Comparison of ENCODE assay signal across 14 cellular contexts in the genomic region with DNA sequence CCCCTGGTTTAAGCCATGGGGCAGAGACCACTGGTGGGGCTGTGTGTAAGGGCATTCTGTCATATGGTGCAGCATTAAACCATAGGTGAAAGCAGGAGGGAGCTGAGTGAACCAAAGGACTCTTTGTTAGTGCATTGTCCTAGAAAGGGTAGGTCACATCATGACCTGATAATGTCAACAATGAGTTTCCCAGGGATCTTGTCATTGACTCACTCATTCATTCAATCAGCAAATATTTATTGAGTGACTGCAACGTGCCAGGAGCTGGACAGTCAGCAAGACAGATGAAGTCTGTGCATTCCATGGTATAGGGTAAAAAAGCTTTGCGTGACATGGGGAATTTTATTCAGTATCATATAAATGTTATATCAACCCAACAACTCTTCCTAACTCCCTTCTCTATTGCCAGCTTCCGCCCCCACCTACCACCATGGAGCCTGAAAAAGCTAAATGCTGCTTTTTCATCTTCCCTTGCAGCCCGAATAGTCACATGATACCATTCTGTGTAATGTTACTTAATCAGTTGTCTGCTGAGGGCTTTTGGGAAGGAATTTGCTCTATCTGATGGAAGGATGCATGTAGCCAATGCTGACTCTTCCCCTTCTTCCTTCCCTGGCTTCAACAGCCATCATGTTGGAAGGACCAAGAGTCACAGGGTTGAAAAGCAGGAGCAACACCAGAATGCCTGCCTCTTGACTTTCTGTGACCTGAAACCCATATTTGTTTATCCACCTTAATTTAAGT.
"Had no signal": no experiment of that assay in that cellular context is flagged by ENCODE, and none has a peak within 500 bp of the region (broad histone marks: within the 10 kb centered on the region; RNA-seq: fewer than 3 reads in every experiment).

No MANE protein-coding gene starts in this region.

- ATAC-seq: activated CD4-positive, CD25-positive, alpha-beta regulatory T cell treated with anti-CD3 and anti-CD28 coated beads, Interleukin-2, amount 50 U/mL, for 24 hours; activated naive CD8-positive, alpha-beta T cell treated with anti-CD3 and anti-CD28 coated beads, Interleukin-2, amount 50 U/mL, for 24 hours; gastroesophageal sphincter; left lobe of liver; pancreas; stimulated activated effector memory CD8-positive, alpha-beta T cell treated with anti-CD3 and anti-CD28 coated beads, Interleukin-12 subunit alpha, Interleukin-12 subunit beta, amount 100 ng/mL, for 72 hours had no signal

- H3K27ac ChIP-seq: ascending aorta, gastroesophageal sphincter, pancreas, thoracic aorta had no signal

- H3K4me3 ChIP-seq: ascending aorta, gastroesophageal sphincter, pancreas, thoracic aorta had no signal

- H3K4me1 ChIP-seq: ascending aorta, gastroesophageal sphincter had no signal

- H3K9me3 ChIP-seq: ascending aorta, gastroesophageal sphincter, pancreas, thoracic aorta had no signal

- H3K36me3 ChIP-seq: ascending aorta, gastroesophageal sphincter, pancreas, thoracic aorta had no signal

- DNase-seq: activated CD4-positive, alpha-beta T cell treated with anti-CD3 and anti-CD28 coated beads, Interleukin-2, amount 50 U/mL, for 1 hour; activated CD8-positive, alpha-beta memory T cell treated with anti-CD3 and anti-CD28 coated beads for 24 hours; activated naive CD4-positive, alpha-beta T cell; activated naive CD8-positive, alpha-beta T cell treated with anti-CD3 and anti-CD28 coated beads, Interleukin-2, amount 50 U/mL, for 24 hours; naive B cell; pancreas; stimulated activated CD4-positive, alpha-beta T cell treated with anti-CD3 and anti-CD28 coated beads, Interleukin-2, amount 100 ng/mL, for 24 hours; T-helper 9 cell had no signal

- H3K27me3 ChIP-seq: ascending aorta, gastroesophageal sphincter, pancreas had no signal
